ENCODE assay signal across 8 cellular contexts in genomic region chr6:26199057-26199772, GRCh38.
A peak's percentile ranks its signal among the peaks of the same experiment; 100 is the strongest.
DNase-seq lines count a peak whose midpoint lies in the region; ATAC-seq and TF ChIP-seq lines count a peak whose summit lies in the region.

No MANE protein-coding gene starts in this region.

- H3K9me3 ChIP-seq in SU-DHL-6 (ENCODE audit: insufficient read depth, low read length) (no peaks in the 10 kb centered on the region), right cardiac atrium (ENCODE audit: control insufficient read depth, low read length) (no peaks in the 10 kb centered on the region), prostate gland (no peaks in the 10 kb centered on the region)

- H3K36me3 ChIP-seq in SU-DHL-6 (ENCODE audit: low read length) = no peaks in the 10 kb centered on the region
- no peaks in the 10 kb centered on the region for H3K36me3 ChIP-seq in prostate gland

- ATAC-seq in GM18499 (IDR thresholded peaks at IDR 0.05; ENCODE audit: insufficient read depth, unreplicated experiment) (peak; percentile 39), HG02840 (IDR thresholded peaks at IDR 0.05; ENCODE audit: low FRiP score, unreplicated experiment) (peak; percentile 51), right cardiac atrium (peak; percentile 88 to 89)

- intact Hi-C loops in right cardiac atrium (cut with DNase I) (loop anchor here in 1 of 4 donors (10.0 kb wide), 2 partner anchors 74 to 144 kb away; a partner anchor contains a TSS), prostate gland (cut with DNase I) (loop anchor here (2.0 to 5.0 kb wide), 2 partner anchors 74 to 172 kb away; a partner anchor contains a TSS)

- peak; percentile 90 for DNase-seq in NCI-H1436 (lab: John Stamatoyannopoulos, UW)
- DNase-seq in astrocyte of the hippocampus (ENCODE audit: low read depth, low spot score) = peak; percentile 92
- DNase-seq in right cardiac atrium = peak; percentile 67 to 89 (median 86)
- DNase-seq in prostate gland (ENCODE audit: low spot score) = peak; percentile 87
- DNase-seq in cortex of kidney (lab: John Stamatoyannopoulos, UW) = no peak

- no peaks in the 10 kb centered on the region for H3K9me2 ChIP-seq in SU-DHL-6 (replicated peaks; ENCODE audit: insufficient read depth, low read length)

- TF ChIP-seq POLR2A in prostate gland (IDR thresholded peaks at IDR 0.05) = peak; percentile 82

- H3K4me3 ChIP-seq in SU-DHL-6 (ENCODE audit: insufficient read depth, low read length, poor library complexity, severe bottlenecking) (peak overlapping the region; percentile 61), right cardiac atrium (ENCODE audit: low read length) (peak overlapping the region; percentile 82), prostate gland (peak overlapping the region; percentile 56 to 68)

- no peaks in the 10 kb centered on the region for H3K27me3 ChIP-seq in SU-DHL-6 (ENCODE audit: low read length)
- H3K27me3 ChIP-seq in right cardiac atrium (ENCODE audit: control insufficient read depth, insufficient read depth) = no peaks in the 10 kb centered on the region
- H3K27me3 ChIP-seq in prostate gland (replicated peaks; ENCODE audit: insufficient read depth) = no peaks in the 10 kb centered on the region

- no peak overlapping the region for H2AFZ ChIP-seq in SU-DHL-6 (ENCODE audit: low read depth, low read length, severe bottlenecking)

- H3F3A ChIP-seq in SU-DHL-6 (ENCODE audit: insufficient read depth) = peaks cover 93% of the 10 kb centered on the region

- H3K4me2 ChIP-seq in SU-DHL-6 (ENCODE audit: low read depth, low read length, poor library complexity, severe bottlenecking) = peak overlapping the region; percentile 88

- no peak for TF ChIP-seq CTCF in SU-DHL-6 (IDR thresholded peaks at IDR 0.05; ENCODE audit: insufficient read depth, low read length, poor library complexity, severe bottlenecking)
- TF ChIP-seq CTCF in prostate gland (IDR thresholded peaks at IDR 0.05) = peak in 2 of 4 experiments; percentile 9 to 19

- H3K4me1 ChIP-seq in right cardiac atrium (ENCODE audit: control insufficient read depth, insufficient read depth, low read length) (peaks cover 5% of the 10 kb centered on the region), prostate gland (replicated peaks) (no peaks in the 10 kb centered on the region)

- under 1% methylated on average over 42 of the region's 42 CpGs for WGBS in right cardiac atrium
- 1% methylated on average over 42 of the region's 42 CpGs for WGBS in prostate gland

- H3K9ac ChIP-seq in SU-DHL-6 (ENCODE audit: low read length) = peak overlapping the region; percentile 89

- H3K79me2 ChIP-seq in SU-DHL-6 (ENCODE audit: insufficient read depth, low read length) = no peaks in the 10 kb centered on the region; the same call in 1 of the 2 replicates

- H4K20me1 ChIP-seq in SU-DHL-6 (ENCODE audit: low read depth, low read length) = no peaks in the 10 kb centered on the region

- H3K27ac ChIP-seq in SU-DHL-6 (ENCODE audit: low read depth, low read length) (peak overlapping the region; percentile 94), right cardiac atrium (ENCODE audit: low read length) (peak overlapping the region; percentile 91), prostate gland (peak overlapping the region; percentile 87 to 91)
